ENCODE assay signal across 26 cellular contexts in the genomic region with DNA sequence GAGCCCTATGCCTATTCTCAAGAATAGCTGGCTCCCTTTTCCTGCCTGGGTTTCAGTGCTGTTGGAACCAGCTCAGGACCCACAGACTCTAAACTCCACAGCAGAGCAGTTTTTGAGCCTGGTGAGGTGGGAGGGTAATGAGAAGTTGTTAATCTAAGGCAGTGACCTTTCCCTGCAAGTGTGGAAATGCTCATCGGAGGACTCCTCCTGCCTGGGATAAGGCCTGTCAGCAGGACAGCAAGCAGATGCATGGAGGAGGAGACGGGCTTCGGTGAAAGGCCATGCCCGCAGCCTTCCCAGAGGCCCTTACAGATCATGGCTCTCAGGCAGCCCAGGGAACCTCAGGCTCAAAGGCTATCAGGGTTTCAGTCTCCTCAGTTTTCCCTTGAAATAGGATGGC.
"Had no signal": no experiment of that assay in that cellular context is flagged by ENCODE, and none has a peak within 500 bp of the region (broad histone marks: within the 10 kb centered on the region; RNA-seq: fewer than 3 reads in every experiment).

No MANE protein-coding gene starts in this region.

- H3K9me3 ChIP-seq: gastrocnemius medialis, lower lobe of right lung, psoas muscle, right lobe of liver, testis had no signal

- H3K9me3 Mint-ChIP-seq: activated B cell treated with CpG ODN at 0.5 μM for 24 hours; activated CD4-positive, alpha-beta memory T cell treated with anti-CD3 and anti-CD28 coated beads for 36 hours; activated naive CD8-positive, alpha-beta T cell treated with anti-CD3 and anti-CD28 coated beads for 36 hours; activated T-helper 1 cell treated with anti-CD3 and anti-CD28 coated beads, Interleukin-12 subunit alpha, Interleukin-12 subunit beta, Interleukin-2, Interleukin-4 antibody, amounts not matched to agents 30 ng/mL and 10 ng/mL and 1 ng/mL, durations not matched to agents 14 hours and 24 hours and 36 hours; immature natural killer cell had no signal

- H3K27me3 Mint-ChIP-seq: activated B cell treated with CpG ODN at 0.5 μM for 24 hours, type B pancreatic cell had no signal

- H3K4me3 ChIP-seq: dorsolateral prefrontal cortex, gastrocnemius medialis, lower lobe of right lung, psoas muscle, right lobe of liver, testis had no signal

- H3K27me3 ChIP-seq: dorsolateral prefrontal cortex, gastrocnemius medialis, right lobe of liver, testis had no signal

- H3K4me1 Mint-ChIP-seq: activated naive CD8-positive, alpha-beta T cell treated with anti-CD3 and anti-CD28 coated beads for 36 hours; immature natural killer cell; neural crest cell; stimulated activated memory B cell treated with anti-CD40 and anti-IgM and Interleukin-4, amounts not matched to agents 10 μg/mL and 1 μg/mL and 100 μg/mL, for 72 hours; T-cell had no signal

- H3K27ac Mint-ChIP-seq: activated B cell treated with CpG ODN at 0.5 μM for 24 hours; activated CD4-positive, alpha-beta memory T cell treated with anti-CD3 and anti-CD28 coated beads for 36 hours; activated naive CD8-positive, alpha-beta T cell treated with anti-CD3 and anti-CD28 coated beads for 36 hours; activated T-helper 1 cell treated with anti-CD3 and anti-CD28 coated beads, Interleukin-12 subunit alpha, Interleukin-12 subunit beta, Interleukin-2, Interleukin-4 antibody, amounts not matched to agents 30 ng/mL and 10 ng/mL and 1 ng/mL, durations not matched to agents 14 hours and 24 hours and 36 hours; immature natural killer cell; stimulated activated memory B cell treated with anti-CD40 and anti-IgM and Interleukin-4, amounts not matched to agents 10 μg/mL and 1 μg/mL and 100 μg/mL, for 72 hours; T-cell; type B pancreatic cell had no signal

- H3K36me3 Mint-ChIP-seq: activated CD4-positive, alpha-beta memory T cell treated with anti-CD3 and anti-CD28 coated beads for 36 hours; activated naive CD8-positive, alpha-beta T cell treated with anti-CD3 and anti-CD28 coated beads for 36 hours; immature natural killer cell; stimulated activated memory B cell treated with anti-CD40 and anti-IgM and Interleukin-4, amounts not matched to agents 10 μg/mL and 1 μg/mL and 100 μg/mL, for 72 hours; T-cell; type B pancreatic cell had no signal

- H3K36me3 ChIP-seq: gastrocnemius medialis, lower lobe of right lung, right lobe of liver had no signal

- H3K4me3 Mint-ChIP-seq: activated B cell treated with CpG ODN at 0.5 μM for 24 hours; activated CD4-positive, alpha-beta memory T cell treated with anti-CD3 and anti-CD28 coated beads for 36 hours; activated naive CD8-positive, alpha-beta T cell treated with anti-CD3 and anti-CD28 coated beads for 36 hours; activated T-helper 1 cell treated with anti-CD3 and anti-CD28 coated beads, Interleukin-12 subunit alpha, Interleukin-12 subunit beta, Interleukin-2, Interleukin-4 antibody, amounts not matched to agents 30 ng/mL and 10 ng/mL and 1 ng/mL, durations not matched to agents 14 hours and 24 hours and 36 hours; immature natural killer cell; neural crest cell; stimulated activated memory B cell treated with anti-CD40 and anti-IgM and Interleukin-4, amounts not matched to agents 10 μg/mL and 1 μg/mL and 100 μg/mL, for 72 hours; T-cell; type B pancreatic cell had no signal

- ATAC-seq: gastrocnemius medialis; lower lobe of right lung; psoas muscle; right lobe of liver; SK-N-SH treated with all-trans-retinoic acid at 6 μM for 48 hours; stimulated activated memory B cell treated with anti-CD40 and anti-IgM and Interleukin-4, amounts not matched to agents 10 μg/mL and 1 μg/mL and 100 μg/mL, for 72 hours; T-cell had no signal

- H3K27ac ChIP-seq: dorsolateral prefrontal cortex, gastrocnemius medialis, lower lobe of right lung, psoas muscle, right lobe of liver, testis had no signal

- DNase-seq: activated B cell treated with CpG ODN at 0.5 μM for 24 hours; activated CD4-positive, alpha-beta memory T cell treated with anti-CD3 and anti-CD28 coated beads for 36 hours; activated CD4-positive, alpha-beta T cell treated with anti-CD3 and anti-CD28 coated beads for 4 hours; activated naive CD8-positive, alpha-beta T cell treated with anti-CD3 and anti-CD28 coated beads for 36 hours; activated T-cell treated with anti-CD3 and anti-CD28 coated beads for 4 hours; amygdala; caudate nucleus; dorsolateral prefrontal cortex; erythroblast; gastrocnemius medialis; head of caudate nucleus; immature natural killer cell; kidney glomerular epithelial cell; lower lobe of right lung; midbrain; psoas muscle; right lobe of liver; small intestine; stimulated activated CD4-positive, alpha-beta T cell treated with anti-CD3 and anti-CD28 coated beads, Interleukin-4, amount 100 ng/mL, for 4 hours; T-cell; testis had no signal

- H3K4me1 ChIP-seq: gastrocnemius medialis, lower lobe of right lung, psoas muscle, right lobe of liver, testis had no signal
